In the genomic region with DNA sequence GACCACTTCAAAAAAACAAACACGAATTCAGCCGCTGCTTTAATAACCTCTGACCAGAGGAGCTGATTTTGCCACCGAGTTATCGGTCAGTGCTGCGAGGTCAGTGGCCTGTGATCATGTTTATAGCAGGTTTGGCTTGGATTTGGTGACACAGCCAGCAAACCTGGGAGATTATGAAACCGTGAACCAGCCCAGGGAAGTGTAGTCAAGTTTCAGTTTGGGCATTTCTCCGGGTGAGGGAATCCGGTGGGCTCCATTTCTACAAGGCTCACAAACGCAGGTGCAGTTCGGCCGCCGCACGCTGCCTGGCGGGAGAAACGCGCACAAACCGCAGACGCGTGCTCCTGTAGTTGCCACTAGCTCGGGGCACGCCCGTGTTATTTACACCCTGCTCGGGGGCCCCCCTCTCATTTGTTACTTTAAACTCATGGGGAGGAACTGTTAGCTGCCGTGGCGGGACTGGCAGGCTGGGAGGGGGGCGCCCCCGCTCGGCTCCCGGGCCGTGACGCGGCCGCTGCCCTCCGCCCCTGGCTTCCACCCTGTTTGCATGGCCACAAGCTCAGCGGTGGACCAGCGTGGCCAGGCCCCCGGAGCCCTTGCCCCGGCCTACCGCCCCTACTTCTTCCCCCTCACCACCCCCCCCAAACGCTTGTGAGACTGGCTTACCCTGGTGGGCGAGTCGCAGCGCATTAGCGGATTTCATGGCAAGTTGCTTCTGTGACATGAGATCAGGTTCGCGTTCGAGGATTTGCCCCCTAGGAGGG, we compare ENCODE assay signal across 1 cellular context.
TF ChIP-seq lines count a peak whose summit lies in the region.

No MANE protein-coding gene starts in this region.

TF ChIP-seq in GM23338, 12 proteins besides CTCF, POLR2A, EP300 and RAD21 (continued from another document):
- TF ChIP-seq, protein P1, sequence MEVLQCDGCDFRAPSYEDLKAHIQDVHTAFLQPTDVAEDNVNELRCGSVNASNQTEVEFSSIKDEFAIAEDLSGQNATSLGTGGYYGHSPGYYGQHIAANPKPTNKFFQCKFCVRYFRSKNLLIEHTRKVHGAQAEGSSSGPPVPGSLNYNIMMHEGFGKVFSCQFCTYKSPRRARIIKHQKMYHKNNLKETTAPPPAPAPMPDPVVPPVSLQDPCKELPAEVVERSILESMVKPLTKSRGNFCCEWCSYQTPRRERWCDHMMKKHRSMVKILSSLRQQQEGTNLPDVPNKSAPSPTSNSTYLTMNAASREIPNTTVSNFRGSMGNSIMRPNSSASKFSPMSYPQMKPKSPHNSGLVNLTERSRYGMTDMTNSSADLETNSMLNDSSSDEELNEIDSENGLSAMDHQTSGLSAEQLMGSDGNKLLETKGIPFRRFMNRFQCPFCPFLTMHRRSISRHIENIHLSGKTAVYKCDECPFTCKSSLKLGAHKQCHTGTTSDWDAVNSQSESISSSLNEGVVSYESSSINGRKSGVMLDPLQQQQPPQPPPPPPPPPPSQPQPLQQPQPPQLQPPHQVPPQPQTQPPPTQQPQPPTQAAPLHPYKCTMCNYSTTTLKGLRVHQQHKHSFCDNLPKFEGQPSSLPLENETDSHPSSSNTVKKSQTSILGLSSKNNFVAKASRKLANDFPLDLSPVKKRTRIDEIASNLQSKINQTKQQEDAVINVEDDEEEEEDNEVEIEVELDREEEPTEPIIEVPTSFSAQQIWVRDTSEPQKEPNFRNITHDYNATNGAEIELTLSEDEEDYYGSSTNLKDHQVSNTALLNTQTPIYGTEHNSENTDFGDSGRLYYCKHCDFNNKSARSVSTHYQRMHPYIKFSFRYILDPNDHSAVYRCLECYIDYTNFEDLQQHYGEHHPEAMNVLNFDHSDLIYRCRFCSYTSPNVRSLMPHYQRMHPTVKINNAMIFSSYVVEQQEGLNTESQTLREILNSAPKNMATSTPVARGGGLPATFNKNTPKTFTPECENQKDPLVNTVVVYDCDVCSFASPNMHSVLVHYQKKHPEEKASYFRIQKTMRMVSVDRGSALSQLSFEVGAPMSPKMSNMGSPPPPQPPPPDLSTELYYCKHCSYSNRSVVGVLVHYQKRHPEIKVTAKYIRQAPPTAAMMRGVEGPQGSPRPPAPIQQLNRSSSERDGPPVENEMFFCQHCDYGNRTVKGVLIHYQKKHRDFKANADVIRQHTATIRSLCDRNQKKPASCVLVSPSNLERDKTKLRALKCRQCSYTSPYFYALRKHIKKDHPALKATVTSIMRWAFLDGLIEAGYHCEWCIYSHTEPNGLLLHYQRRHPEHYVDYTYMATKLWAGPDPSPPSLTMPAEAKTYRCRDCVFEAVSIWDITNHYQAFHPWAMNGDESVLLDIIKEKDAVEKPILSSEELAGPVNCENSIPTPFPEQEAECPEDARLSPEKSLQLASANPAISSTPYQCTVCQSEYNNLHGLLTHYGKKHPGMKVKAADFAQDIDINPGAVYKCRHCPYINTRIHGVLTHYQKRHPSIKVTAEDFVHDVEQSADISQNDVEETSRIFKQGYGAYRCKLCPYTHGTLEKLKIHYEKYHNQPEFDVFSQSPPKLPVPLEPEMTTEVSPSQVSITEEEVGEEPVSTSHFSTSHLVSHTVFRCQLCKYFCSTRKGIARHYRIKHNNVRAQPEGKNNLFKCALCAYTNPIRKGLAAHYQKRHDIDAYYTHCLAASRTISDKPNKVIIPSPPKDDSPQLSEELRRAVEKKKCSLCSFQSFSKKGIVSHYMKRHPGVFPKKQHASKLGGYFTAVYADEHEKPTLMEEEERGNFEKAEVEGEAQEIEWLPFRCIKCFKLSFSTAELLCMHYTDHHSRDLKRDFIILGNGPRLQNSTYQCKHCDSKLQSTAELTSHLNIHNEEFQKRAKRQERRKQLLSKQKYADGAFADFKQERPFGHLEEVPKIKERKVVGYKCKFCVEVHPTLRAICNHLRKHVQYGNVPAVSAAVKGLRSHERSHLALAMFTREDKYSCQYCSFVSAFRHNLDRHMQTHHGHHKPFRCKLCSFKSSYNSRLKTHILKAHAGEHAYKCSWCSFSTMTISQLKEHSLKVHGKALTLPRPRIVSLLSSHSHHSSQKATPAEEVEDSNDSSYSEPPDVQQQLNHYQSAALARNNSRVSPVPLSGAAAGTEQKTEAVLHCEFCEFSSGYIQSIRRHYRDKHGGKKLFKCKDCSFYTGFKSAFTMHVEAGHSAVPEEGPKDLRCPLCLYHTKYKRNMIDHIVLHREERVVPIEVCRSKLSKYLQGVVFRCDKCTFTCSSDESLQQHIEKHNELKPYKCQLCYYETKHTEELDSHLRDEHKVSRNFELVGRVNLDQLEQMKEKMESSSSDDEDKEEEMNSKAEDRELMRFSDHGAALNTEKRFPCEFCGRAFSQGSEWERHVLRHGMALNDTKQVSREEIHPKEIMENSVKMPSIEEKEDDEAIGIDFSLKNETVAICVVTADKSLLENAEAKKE (CRISPR knock-in tag; IDR thresholded peaks at IDR 0.05): no peak
- TF ChIP-seq, protein P2, sequence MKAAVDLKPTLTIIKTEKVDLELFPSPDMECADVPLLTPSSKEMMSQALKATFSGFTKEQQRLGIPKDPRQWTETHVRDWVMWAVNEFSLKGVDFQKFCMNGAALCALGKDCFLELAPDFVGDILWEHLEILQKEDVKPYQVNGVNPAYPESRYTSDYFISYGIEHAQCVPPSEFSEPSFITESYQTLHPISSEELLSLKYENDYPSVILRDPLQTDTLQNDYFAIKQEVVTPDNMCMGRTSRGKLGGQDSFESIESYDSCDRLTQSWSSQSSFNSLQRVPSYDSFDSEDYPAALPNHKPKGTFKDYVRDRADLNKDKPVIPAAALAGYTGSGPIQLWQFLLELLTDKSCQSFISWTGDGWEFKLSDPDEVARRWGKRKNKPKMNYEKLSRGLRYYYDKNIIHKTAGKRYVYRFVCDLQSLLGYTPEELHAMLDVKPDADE (IDR thresholded peaks at IDR 0.05): no peak
